In the genomic region with DNA sequence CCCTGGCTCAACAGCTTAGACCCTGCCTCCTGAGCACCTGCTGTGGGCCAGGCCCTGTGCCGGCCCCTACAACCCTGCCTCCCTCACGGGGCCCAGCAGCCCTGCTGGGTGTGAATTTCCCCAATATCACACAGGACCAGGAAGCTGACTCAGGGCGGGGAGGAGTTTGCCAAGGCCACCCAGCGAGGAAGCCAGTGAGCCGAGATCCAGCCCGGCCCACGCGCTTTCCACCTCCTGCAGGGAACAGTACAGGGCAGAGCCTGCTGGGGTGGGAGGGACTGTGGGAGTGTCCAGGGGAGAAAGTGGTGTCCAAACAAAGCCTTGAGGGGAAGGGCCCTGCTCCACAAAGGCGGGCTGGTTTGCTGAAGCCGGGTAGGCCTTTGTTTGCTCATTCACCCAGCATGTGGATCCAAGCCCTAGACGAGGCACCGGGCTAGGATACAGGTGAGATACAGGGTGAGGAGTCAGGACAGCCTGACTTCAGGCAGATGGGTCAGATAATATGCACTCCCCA, we compare ENCODE assay signal across 8 cellular contexts. TPM values are rescaled to one million over a fixed set of nuclear protein-coding genes. Genes with fewer than 3 reads are reported as not detected.
DNase-seq lines count a peak whose midpoint lies in the region; ATAC-seq and TF ChIP-seq lines count a peak whose summit lies in the region.

No MANE protein-coding gene starts in this region.

- H4K20me1 ChIP-seq in HCT116 (ENCODE audit: insufficient read depth) = no peaks in the 10 kb centered on the region

- H3K4me3 ChIP-seq in HCT116 (replicated peaks in 1 of 2; ENCODE audit: low read depth in 1 of 2, low read length in 2 of 2) (peak overlapping the region; percentile 18 to 41), fibroblast of villous mesenchyme (ENCODE audit: low read depth, low read length) (no peak overlapping the region)

- no peaks in the 10 kb centered on the region for H3K36me3 ChIP-seq in HCT116 (ENCODE audit: control insufficient read depth in 1 of 2, insufficient read depth in 2 of 2, low read length in 2 of 2)

- no peaks in the 10 kb centered on the region for H3K27me3 ChIP-seq in HCT116 (ENCODE audit: insufficient read depth, low read length)

- H3K27ac ChIP-seq in 22Rv1 (peak overlapping the region; percentile 72), HCT116 (ENCODE audit: low read depth, low read length) (peak overlapping the region; percentile 98)

- no peaks in the 10 kb centered on the region for H3K9me2 ChIP-seq in HCT116 (ENCODE audit: insufficient read depth)

- no peak for TF ChIP-seq RAD21 in HCT116 (IDR thresholded peaks at IDR 0.05; ENCODE audit: low read depth)

- RAD21 ChIA-PET in HCT116 (lab: Charles Lee; ENCODE audit: low non-redundant PET in 1 of 2, low total read pairs in 2 of 2, uncharacterized antibody in 2 of 2, unreplicated experiment in 2 of 2) = interaction anchor here (0.7 to 2.5 kb wide), 5 partner anchors 17 to 78 kb away, joined by 3 to 5 read pairs (median 4); no protein-coding TSS in a partner anchor

- H3K9ac ChIP-seq in HCT116 (ENCODE audit: low read length) = peak overlapping the region; percentile 67

- peak overlapping the region; percentile 87 for H3K4me2 ChIP-seq in HCT116 (ENCODE audit: low read length)

- no peak overlapping the region for H2AFZ ChIP-seq in HCT116 (ENCODE audit: low read depth, low read length, poor library complexity, severe bottlenecking)

- H3K9me3 ChIP-seq in HCT116 (ENCODE audit: control insufficient read depth in 1 of 2, insufficient read depth in 1 of 2, low read depth in 1 of 2, low read length in 2 of 2) = no peaks in the 10 kb centered on the region

- peaks cover 61 to 95% of the 10 kb centered on the region in 2 experiments for H3K4me1 ChIP-seq in HCT116 (ENCODE audit: control insufficient read depth in 1 of 2, insufficient read depth in 2 of 2, low read length in 2 of 2)

- no peaks in the 10 kb centered on the region for H3K79me2 ChIP-seq in HCT116 (ENCODE audit: insufficient read depth, low read length)

- DNase-seq in HCT116 (ENCODE audit: low read depth, low spot score) (peak; percentile 93), SW480 (ENCODE audit: low spot score) (peak; percentile 97), fibroblast of villous mesenchyme (ENCODE audit: low read depth) (peak; percentile 91), non-pigmented ciliary epithelial cell (ENCODE audit: low read depth) (peak; percentile 86), activated gamma-delta T cell treated with Interleukin-2 at 50 U/mL for 16 hours (no peak)

- ATAC-seq in HCT116 (peak; percentile 82), HG03139 (IDR thresholded peaks at IDR 0.05; ENCODE audit: unreplicated experiment) (no peak), GM21529 (IDR thresholded peaks at IDR 0.05; ENCODE audit: unreplicated experiment) (no peak)

- BruUV-seq in HCT116 (replicated peaks; lab: Mats Ljungman, UMichigan) = no TSS peak

- CTCF ChIA-PET in HCT116 (lab: Charles Lee) = interaction anchor here (1.1 to 2.7 kb wide), 4 partner anchors 10 to 523 kb away, joined by 3 to 11 read pairs (median 3); no protein-coding TSS in a partner anchor

- peak; percentile 86 for TF ChIP-seq POLR2A in HCT116 (IDR thresholded peaks at IDR 0.05; ENCODE audit: borderline replicate concordance, extremely low read depth, insufficient read depth, insufficient read length)

- TF ChIP-seq CTCF in 22Rv1 (IDR thresholded peaks at IDR 0.05) (no peak), HCT116 (IDR thresholded peaks at IDR 0.05 in 2 of 3, conservative IDR thresholded peaks at IDR 0.05 in 1 of 3; ENCODE audit: borderline replicate concordance in 1 of 3, insufficient read depth in 1 of 3, low read depth in 2 of 3, low read length in 2 of 3) (no peak), fibroblast of villous mesenchyme (IDR thresholded peaks at IDR 0.05; ENCODE audit: insufficient read depth, low read depth, low read length) (no peak)

- POLR2A ChIA-PET in HCT116 (lab: Charles Lee) = interaction anchor here (1.0 to 3.3 kb wide), 8 partner anchors 14 to 140 kb away, joined by 3 to 20 read pairs (median 5); partner anchors contain the start of genes CBX7, PDGFB and RPL3

- intact Hi-C loops in HCT116 (cut with micrococcal nuclease) = loop anchor here (5.0 kb wide), 2 partner anchors 50 to 120 kb away; partner anchors contain the start of gene PDGFB

TF ChIP-seq in HCT116, 20 proteins besides CTCF, POLR2A, EP300 and RAD21:
- TF ChIP-seq ZFX (IDR thresholded peaks at IDR 0.05) = peak; percentile 68; the same call in 1 of the 2 replicates
- TF ChIP-seq POLR2AphosphoS5 (IDR thresholded peaks at IDR 0.05; ENCODE audit: low read depth, low read length) = peak; percentile 71
- no peak for TF ChIP-seq SIN3A (IDR thresholded peaks at IDR 0.05; ENCODE audit: low read depth)
- TF ChIP-seq SP1 (IDR thresholded peaks at IDR 0.05; ENCODE audit: low read depth) = no peak
- peak; percentile 19 for TF ChIP-seq YY1 (IDR thresholded peaks at IDR 0.05; ENCODE audit: extremely low read depth, insufficient replicate concordance, low read depth, low read length)
- TF ChIP-seq ATF3 (IDR thresholded peaks at IDR 0.05) = no peak
- TF ChIP-seq ELF1 (IDR thresholded peaks at IDR 0.05; ENCODE audit: borderline replicate concordance, low read depth) = no peak

RNA-seq across cellular contexts. Expression of gene RPL3, which starts 26.8 kb away (rescaled TPM):
- total RNA-seq in HCT116 (2021; ENCODE audit: unreplicated experiment) = 2,966 TPM
- 4,751 and 5,637 TPM in 2 replicates for polyA plus RNA-seq in HCT116 (2012)
- 1,795 and 1,805 TPM in 2 replicates for total RNA-seq in fibroblast of villous mesenchyme

RNA-seq across cellular contexts. Expression of gene PDGFB, which starts 47.8 kb away (rescaled TPM):
- total RNA-seq in HCT116 (2021; ENCODE audit: unreplicated experiment) = 13.1 TPM
- 15.7 and 16.0 TPM in 2 replicates for polyA plus RNA-seq in HCT116 (2012)
- 7.7 and 11.7 TPM in 2 replicates for total RNA-seq in fibroblast of villous mesenchyme

RNA-seq across cellular contexts. Expression of gene SYNGR1, which starts 57.2 kb away (rescaled TPM):
- total RNA-seq in HCT116 (2021; ENCODE audit: unreplicated experiment) (20.7 TPM), fibroblast of villous mesenchyme (8.6 and 12.2 TPM in 2 replicates)
- polyA plus RNA-seq in HCT116 (2012) = 31.1 and 42.6 TPM in 2 replicates
